Comparison of ENCODE assay signal across 8 cellular contexts in genomic region chr4:92812652-92813051, GRCh38.
"Had no signal": no experiment of that assay in that cellular context is flagged by ENCODE, and none has a peak within 500 bp of the region (broad histone marks: within the 10 kb centered on the region; RNA-seq: fewer than 3 reads in every experiment).

No MANE protein-coding gene starts in this region.

- H3K36me3 ChIP-seq: HAP-1 had no signal

- H2AFZ ChIP-seq: GM23248, GM23338 had no signal

- H3K4me3 ChIP-seq: GM23248, GM23338, HAP-1 had no signal

- H3K27ac ChIP-seq: GM23248 had no signal

- H3K4me2 ChIP-seq: GM23338 had no signal

- H3K9ac ChIP-seq: GM23248 had no signal

- H3K9me3 ChIP-seq: HAP-1 had no signal

- DNase-seq: GM23248, GOT3, H7, H9, HCEC 1CT, HFFc6 had no signal
